In the genomic region with DNA sequence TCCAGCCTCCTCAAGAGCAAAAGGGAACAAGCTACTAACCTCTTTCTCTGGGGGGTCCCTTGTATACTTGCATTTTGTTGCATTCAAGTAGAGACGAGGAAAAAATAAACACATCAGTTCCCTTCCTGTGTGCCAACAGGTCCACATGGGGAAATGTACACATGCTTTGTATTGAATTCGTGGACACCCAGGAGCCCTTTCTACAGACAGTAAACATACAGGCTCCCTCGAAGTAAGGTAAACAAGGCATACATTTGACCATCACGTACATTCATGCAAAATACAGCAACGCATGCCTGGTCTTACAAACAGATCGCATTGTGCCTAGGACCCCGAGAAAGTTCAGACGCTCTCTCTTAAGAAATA, we compare ENCODE assay signal across 1 cellular context.
TF ChIP-seq lines count a peak whose summit lies in the region.

No MANE protein-coding gene starts in this region.

TF ChIP-seq in HepG2, 621 proteins besides CTCF, POLR2A, EP300 and RAD21 (continued from another document and continues in another):
- TF ChIP-seq, protein P1, sequence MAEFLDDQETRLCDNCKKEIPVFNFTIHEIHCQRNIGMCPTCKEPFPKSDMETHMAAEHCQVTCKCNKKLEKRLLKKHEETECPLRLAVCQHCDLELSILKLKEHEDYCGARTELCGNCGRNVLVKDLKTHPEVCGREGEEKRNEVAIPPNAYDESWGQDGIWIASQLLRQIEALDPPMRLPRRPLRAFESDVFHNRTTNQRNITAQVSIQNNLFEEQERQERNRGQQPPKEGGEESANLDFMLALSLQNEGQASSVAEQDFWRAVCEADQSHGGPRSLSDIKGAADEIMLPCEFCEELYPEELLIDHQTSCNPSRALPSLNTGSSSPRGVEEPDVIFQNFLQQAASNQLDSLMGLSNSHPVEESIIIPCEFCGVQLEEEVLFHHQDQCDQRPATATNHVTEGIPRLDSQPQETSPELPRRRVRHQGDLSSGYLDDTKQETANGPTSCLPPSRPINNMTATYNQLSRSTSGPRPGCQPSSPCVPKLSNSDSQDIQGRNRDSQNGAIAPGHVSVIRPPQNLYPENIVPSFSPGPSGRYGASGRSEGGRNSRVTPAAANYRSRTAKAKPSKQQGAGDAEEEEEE (CRISPR knock-in tag; IDR thresholded peaks at IDR 0.05; ENCODE audit: borderline replicate concordance): no peak
- TF ChIP-seq PPARG (CRISPR knock-in tag; conservative IDR thresholded peaks at IDR 0.05): no peak
- no peak for TF ChIP-seq ZMYM3 (CRISPR knock-in tag; IDR thresholded peaks at IDR 0.05)
- no peak for TF ChIP-seq FOXA1 (IDR thresholded peaks at IDR 0.05)
- TF ChIP-seq FOXA1 (CRISPR knock-in tag; IDR thresholded peaks at IDR 0.05): peak; percentile 58; the same call in 1 of the 2 replicates
- TF ChIP-seq ZNF879 (CRISPR knock-in tag; IDR thresholded peaks at IDR 0.05): no peak
- TF ChIP-seq ZNF761 (CRISPR knock-in tag; conservative IDR thresholded peaks at IDR 0.05): no peak
- TF ChIP-seq, protein P2, sequence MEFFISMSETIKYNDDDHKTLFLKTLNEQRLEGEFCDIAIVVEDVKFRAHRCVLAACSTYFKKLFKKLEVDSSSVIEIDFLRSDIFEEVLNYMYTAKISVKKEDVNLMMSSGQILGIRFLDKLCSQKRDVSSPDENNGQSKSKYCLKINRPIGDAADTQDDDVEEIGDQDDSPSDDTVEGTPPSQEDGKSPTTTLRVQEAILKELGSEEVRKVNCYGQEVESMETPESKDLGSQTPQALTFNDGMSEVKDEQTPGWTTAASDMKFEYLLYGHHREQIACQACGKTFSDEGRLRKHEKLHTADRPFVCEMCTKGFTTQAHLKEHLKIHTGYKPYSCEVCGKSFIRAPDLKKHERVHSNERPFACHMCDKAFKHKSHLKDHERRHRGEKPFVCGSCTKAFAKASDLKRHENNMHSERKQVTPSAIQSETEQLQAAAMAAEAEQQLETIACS (CRISPR knock-in tag; IDR thresholded peaks at IDR 0.05): no peak
- TF ChIP-seq, protein P3, sequence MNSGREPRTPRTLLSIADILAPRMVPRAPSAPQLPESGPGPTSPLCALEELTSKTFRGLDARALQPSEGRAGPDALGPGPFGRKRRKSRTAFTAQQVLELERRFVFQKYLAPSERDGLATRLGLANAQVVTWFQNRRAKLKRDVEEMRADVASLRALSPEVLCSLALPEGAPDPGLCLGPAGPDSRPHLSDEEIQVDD (CRISPR knock-in tag; IDR thresholded peaks at IDR 0.05; ENCODE audit: borderline replicate concordance): no peak
- no peak for TF ChIP-seq NR2F1 (CRISPR knock-in tag; IDR thresholded peaks at IDR 0.05)
- TF ChIP-seq, protein P4, sequence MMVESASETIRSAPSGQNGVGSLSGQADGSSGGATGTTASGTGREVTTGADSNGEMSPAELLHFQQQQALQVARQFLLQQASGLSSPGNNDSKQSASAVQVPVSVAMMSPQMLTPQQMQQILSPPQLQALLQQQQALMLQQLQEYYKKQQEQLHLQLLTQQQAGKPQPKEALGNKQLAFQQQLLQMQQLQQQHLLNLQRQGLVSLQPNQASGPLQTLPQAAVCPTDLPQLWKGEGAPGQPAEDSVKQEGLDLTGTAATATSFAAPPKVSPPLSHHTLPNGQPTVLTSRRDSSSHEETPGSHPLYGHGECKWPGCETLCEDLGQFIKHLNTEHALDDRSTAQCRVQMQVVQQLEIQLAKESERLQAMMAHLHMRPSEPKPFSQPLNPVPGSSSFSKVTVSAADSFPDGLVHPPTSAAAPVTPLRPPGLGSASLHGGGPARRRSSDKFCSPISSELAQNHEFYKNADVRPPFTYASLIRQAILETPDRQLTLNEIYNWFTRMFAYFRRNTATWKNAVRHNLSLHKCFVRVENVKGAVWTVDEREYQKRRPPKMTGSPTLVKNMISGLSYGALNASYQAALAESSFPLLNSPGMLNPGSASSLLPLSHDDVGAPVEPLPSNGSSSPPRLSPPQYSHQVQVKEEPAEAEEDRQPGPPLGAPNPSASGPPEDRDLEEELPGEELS (CRISPR knock-in tag; IDR thresholded peaks at IDR 0.05): peak; percentile 69
- TF ChIP-seq, protein P5, sequence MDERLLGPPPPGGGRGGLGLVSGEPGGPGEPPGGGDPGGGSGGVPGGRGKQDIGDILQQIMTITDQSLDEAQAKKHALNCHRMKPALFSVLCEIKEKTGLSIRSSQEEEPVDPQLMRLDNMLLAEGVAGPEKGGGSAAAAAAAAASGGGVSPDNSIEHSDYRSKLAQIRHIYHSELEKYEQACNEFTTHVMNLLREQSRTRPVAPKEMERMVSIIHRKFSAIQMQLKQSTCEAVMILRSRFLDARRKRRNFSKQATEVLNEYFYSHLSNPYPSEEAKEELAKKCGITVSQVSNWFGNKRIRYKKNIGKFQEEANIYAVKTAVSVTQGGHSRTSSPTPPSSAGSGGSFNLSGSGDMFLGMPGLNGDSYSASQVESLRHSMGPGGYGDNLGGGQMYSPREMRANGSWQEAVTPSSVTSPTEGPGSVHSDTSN (CRISPR knock-in tag; IDR thresholded peaks at IDR 0.05): no peak
- TF ChIP-seq AHR (CRISPR knock-in tag; IDR thresholded peaks at IDR 0.05): no peak
- TF ChIP-seq PRMT3 (CRISPR knock-in tag; IDR thresholded peaks at IDR 0.05; ENCODE audit: borderline replicate concordance, low read depth): no peak
- TF ChIP-seq, protein P6, sequence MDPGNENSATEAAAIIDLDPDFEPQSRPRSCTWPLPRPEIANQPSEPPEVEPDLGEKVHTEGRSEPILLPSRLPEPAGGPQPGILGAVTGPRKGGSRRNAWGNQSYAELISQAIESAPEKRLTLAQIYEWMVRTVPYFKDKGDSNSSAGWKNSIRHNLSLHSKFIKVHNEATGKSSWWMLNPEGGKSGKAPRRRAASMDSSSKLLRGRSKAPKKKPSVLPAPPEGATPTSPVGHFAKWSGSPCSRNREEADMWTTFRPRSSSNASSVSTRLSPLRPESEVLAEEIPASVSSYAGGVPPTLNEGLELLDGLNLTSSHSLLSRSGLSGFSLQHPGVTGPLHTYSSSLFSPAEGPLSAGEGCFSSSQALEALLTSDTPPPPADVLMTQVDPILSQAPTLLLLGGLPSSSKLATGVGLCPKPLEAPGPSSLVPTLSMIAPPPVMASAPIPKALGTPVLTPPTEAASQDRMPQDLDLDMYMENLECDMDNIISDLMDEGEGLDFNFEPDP (CRISPR knock-in tag; conservative IDR thresholded peaks at IDR 0.05): 0 out of 2 replicates have a peak, but pooled peaks have one; percentile 48
- TF ChIP-seq, protein P7, sequence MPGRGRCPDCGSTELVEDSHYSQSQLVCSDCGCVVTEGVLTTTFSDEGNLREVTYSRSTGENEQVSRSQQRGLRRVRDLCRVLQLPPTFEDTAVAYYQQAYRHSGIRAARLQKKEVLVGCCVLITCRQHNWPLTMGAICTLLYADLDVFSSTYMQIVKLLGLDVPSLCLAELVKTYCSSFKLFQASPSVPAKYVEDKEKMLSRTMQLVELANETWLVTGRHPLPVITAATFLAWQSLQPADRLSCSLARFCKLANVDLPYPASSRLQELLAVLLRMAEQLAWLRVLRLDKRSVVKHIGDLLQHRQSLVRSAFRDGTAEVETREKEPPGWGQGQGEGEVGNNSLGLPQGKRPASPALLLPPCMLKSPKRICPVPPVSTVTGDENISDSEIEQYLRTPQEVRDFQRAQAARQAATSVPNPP (CRISPR knock-in tag; IDR thresholded peaks at IDR 0.05): no peak
- no peak for TF ChIP-seq TBX2 (CRISPR knock-in tag; IDR thresholded peaks at IDR 0.05; ENCODE audit: borderline replicate concordance)
- TF ChIP-seq ZSCAN31 (CRISPR knock-in tag; IDR thresholded peaks at IDR 0.05; ENCODE audit: low read depth): no peak
- no peak for TF ChIP-seq ZFP36L1 (CRISPR knock-in tag; IDR thresholded peaks at IDR 0.05)
- TF ChIP-seq ZNF768 (CRISPR knock-in tag; IDR thresholded peaks at IDR 0.05): no peak
- TF ChIP-seq ZNF138 (CRISPR knock-in tag; IDR thresholded peaks at IDR 0.05; ENCODE audit: low read depth): no peak
- no peak for TF ChIP-seq GZF1 (CRISPR knock-in tag; IDR thresholded peaks at IDR 0.05)
- TF ChIP-seq, protein P8, sequence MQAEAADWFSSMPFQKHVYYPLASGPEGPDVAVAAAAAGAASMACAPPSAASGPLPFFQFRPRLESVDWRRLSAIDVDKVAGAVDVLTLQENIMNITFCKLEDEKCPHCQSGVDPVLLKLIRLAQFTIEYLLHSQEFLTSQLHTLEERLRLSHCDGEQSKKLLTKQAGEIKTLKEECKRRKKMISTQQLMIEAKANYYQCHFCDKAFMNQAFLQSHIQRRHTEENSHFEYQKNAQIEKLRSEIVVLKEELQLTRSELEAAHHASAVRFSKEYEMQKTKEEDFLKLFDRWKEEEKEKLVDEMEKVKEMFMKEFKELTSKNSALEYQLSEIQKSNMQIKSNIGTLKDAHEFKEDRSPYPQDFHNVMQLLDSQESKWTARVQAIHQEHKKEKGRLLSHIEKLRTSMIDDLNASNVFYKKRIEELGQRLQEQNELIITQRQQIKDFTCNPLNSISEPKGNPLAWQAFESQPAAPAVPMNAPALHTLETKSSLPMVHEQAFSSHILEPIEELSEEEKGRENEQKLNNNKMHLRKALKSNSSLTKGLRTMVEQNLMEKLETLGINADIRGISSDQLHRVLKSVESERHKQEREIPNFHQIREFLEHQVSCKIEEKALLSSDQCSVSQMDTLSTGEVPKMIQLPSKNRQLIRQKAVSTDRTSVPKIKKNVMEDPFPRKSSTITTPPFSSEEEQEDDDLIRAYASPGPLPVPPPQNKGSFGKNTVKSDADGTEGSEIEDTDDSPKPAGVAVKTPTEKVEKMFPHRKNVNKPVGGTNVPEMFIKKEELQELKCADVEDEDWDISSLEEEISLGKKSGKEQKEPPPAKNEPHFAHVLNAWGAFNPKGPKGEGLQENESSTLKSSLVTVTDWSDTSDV (CRISPR knock-in tag; IDR thresholded peaks at IDR 0.05): no peak
- TF ChIP-seq, protein P9, sequence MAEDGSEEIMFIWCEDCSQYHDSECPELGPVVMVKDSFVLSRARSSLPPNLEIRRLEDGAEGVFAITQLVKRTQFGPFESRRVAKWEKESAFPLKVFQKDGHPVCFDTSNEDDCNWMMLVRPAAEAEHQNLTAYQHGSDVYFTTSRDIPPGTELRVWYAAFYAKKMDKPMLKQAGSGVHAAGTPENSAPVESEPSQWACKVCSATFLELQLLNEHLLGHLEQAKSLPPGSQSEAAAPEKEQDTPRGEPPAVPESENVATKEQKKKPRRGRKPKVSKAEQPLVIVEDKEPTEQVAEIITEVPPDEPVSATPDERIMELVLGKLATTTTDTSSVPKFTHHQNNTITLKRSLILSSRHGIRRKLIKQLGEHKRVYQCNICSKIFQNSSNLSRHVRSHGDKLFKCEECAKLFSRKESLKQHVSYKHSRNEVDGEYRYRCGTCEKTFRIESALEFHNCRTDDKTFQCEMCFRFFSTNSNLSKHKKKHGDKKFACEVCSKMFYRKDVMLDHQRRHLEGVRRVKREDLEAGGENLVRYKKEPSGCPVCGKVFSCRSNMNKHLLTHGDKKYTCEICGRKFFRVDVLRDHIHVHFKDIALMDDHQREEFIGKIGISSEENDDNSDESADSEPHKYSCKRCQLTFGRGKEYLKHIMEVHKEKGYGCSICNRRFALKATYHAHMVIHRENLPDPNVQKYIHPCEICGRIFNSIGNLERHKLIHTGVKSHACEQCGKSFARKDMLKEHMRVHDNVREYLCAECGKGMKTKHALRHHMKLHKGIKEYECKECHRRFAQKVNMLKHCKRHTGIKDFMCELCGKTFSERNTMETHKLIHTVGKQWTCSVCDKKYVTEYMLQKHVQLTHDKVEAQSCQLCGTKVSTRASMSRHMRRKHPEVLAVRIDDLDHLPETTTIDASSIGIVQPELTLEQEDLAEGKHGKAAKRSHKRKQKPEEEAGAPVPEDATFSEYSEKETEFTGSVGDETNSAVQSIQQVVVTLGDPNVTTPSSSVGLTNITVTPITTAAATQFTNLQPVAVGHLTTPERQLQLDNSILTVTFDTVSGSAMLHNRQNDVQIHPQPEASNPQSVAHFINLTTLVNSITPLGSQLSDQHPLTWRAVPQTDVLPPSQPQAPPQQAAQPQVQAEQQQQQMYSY (CRISPR knock-in tag; IDR thresholded peaks at IDR 0.05): no peak
- peak; percentile 98 for TF ChIP-seq BCL6 (CRISPR knock-in tag; IDR thresholded peaks at IDR 0.05)
- TF ChIP-seq, protein P10, sequence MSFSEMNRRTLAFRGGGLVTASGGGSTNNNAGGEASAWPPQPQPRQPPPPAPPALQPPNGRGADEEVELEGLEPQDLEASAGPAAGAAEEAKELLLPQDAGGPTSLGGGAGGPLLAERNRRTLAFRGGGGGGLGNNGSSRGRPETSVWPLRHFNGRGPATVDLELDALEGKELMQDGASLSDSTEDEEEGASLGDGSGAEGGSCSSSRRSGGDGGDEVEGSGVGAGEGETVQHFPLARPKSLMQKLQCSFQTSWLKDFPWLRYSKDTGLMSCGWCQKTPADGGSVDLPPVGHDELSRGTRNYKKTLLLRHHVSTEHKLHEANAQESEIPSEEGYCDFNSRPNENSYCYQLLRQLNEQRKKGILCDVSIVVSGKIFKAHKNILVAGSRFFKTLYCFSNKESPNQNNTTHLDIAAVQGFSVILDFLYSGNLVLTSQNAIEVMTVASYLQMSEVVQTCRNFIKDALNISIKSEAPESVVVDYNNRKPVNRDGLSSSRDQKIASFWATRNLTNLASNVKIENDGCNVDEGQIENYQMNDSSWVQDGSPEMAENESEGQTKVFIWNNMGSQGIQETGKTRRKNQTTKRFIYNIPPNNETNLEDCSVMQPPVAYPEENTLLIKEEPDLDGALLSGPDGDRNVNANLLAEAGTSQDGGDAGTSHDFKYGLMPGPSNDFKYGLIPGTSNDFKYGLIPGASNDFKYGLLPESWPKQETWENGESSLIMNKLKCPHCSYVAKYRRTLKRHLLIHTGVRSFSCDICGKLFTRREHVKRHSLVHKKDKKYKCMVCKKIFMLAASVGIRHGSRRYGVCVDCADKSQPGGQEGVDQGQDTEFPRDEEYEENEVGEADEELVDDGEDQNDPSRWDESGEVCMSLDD (CRISPR knock-in tag; IDR thresholded peaks at IDR 0.05; ENCODE audit: borderline replicate concordance): no peak
- TF ChIP-seq SIN3B (IDR thresholded peaks at IDR 0.05; ENCODE audit: low read length): no peak
- no peak for TF ChIP-seq ZNF329 (CRISPR knock-in tag; IDR thresholded peaks at IDR 0.05; ENCODE audit: low read depth)
- no peak for TF ChIP-seq ZNF747 (CRISPR knock-in tag; IDR thresholded peaks at IDR 0.05; ENCODE audit: borderline replicate concordance)
- no peak for TF ChIP-seq HOXA9 (CRISPR knock-in tag; IDR thresholded peaks at IDR 0.05; ENCODE audit: borderline replicate concordance)
- no peak for TF ChIP-seq ZNF235 (CRISPR knock-in tag; IDR thresholded peaks at IDR 0.05; ENCODE audit: borderline replicate concordance)
- TF ChIP-seq, protein P11, sequence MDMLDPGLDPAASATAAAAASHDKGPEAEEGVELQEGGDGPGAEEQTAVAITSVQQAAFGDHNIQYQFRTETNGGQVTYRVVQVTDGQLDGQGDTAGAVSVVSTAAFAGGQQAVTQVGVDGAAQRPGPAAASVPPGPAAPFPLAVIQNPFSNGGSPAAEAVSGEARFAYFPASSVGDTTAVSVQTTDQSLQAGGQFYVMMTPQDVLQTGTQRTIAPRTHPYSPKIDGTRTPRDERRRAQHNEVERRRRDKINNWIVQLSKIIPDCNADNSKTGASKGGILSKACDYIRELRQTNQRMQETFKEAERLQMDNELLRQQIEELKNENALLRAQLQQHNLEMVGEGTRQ (IDR thresholded peaks at IDR 0.05; ENCODE audit: low read depth, low read length): no peak
- TF ChIP-seq, protein P11 (CRISPR knock-in tag; IDR thresholded peaks at IDR 0.05; ENCODE audit: borderline replicate concordance): no peak
- TF ChIP-seq ETV6 (CRISPR knock-in tag; conservative IDR thresholded peaks at IDR 0.05): no peak
- TF ChIP-seq FOXA3 (CRISPR knock-in tag; IDR thresholded peaks at IDR 0.05): peak; percentile 82
- no peak for TF ChIP-seq FOXP1 (IDR thresholded peaks at IDR 0.05)
- TF ChIP-seq FOXP1 (CRISPR knock-in tag; IDR thresholded peaks at IDR 0.05): peak; percentile 67
- no peak for TF ChIP-seq ZNF33A (CRISPR knock-in tag; IDR thresholded peaks at IDR 0.05; ENCODE audit: borderline replicate concordance)
